ENCODE assay signal across 8 cellular contexts in the genomic region with DNA sequence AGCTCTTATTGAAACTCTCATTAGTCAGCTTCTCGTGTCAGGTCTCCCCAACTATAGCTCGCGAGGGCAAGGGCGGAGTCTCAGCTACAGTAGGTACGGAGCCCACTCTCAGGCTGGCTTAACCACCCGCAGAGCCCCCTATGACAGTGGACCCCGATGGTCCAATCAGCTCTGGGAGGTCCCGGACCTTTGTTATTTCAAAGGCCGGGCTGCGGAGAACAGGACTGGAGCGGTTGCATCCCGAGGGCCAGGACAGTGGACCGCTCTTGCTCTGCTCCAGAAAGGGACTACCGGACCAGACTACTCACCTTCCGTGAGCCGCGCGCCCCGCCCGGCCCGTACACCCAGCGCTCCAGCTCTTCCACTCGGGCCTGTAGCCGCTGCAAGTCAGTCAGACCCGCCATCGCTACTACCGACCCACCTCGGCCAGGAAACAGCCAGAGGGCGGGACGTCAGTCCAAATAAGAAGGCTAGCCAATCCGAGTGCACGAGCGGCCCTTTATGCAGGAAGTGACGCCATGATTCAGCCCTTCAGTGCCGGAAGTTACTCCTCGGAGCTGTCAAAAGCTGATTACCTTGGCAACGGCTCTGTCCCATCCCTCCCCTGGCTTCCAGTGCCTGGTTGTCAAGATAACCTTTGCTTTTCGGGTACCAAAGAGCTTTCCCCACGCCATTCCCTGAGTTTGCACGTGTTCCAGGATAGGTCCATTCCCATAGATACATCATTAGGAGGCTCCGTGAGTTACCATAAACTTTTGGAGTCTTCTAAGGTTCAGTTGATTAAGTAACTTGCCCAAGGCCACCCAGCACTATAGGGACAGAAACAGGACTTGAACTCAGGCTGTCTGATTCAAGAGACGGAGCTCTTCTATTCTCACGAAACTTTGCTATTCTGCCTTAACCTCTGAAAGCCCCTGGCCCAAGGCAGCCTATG. TPM values are rescaled to one million over a fixed set of nuclear protein-coding genes. Genes with fewer than 3 reads are reported as not detected.
DNase-seq lines count a peak whose midpoint lies in the region; ATAC-seq and TF ChIP-seq lines count a peak whose summit lies in the region.

A gene (minus strand): TSS at position 435 of the 934 bp plus-strand sequence. CDS start 31 bp downstream, at position 404.

- DNase-seq in NCI-H1105 treated with DMSO at 0.1 percent for 48 hours (lab: John Stamatoyannopoulos, UW) = peak; percentile 95
- peak; percentile 73 to 92 for DNase-seq in SW 1271 (lab: John Stamatoyannopoulos, UW)
- peak; percentile 82 for DNase-seq in activated naive CD8-positive, alpha-beta T cell treated with anti-CD3 and anti-CD28 coated beads, Interleukin-2, amount 50 U/mL, for 16 hours (ENCODE audit: low read depth, low spot score)
- peak; percentile 95 for DNase-seq in cardiac septum (ENCODE audit: low spot score)
- peak; percentile 96 for DNase-seq in pons (ENCODE audit: low spot score)
- peak; percentile 86 for DNase-seq in type B pancreatic cell (ENCODE audit: extremely low spot score, unreplicated experiment)

- TF ChIP-seq POLR2A in GM10847 (IDR thresholded peaks at IDR 0.05; ENCODE audit: extremely low read depth, insufficient read length) = peak; percentile 79

- peaks cover 25% of the 10 kb centered on the region for H3K27me3 Mint-ChIP-seq in type B pancreatic cell

- peak within 1 kb of the TSS; percentile 91 for H3K4me3 Mint-ChIP-seq in type B pancreatic cell

- no peaks in the 10 kb centered on the region for H3K9me3 Mint-ChIP-seq in type B pancreatic cell

- TF ChIP-seq CTCF in type B pancreatic cell (conservative IDR thresholded peaks at IDR 0.05) = no peak

- peak within 1 kb of the TSS; percentile 68 for H3K27ac Mint-ChIP-seq in type B pancreatic cell

- intact Hi-C loops in cardiac septum (cut with DNase I) = loop anchor here (1.0 kb wide), 1 partner anchor 8 kb away; a partner anchor contains a TSS

- H3K4me1 Mint-ChIP-seq in type B pancreatic cell (ENCODE audit: unreplicated experiment) = peaks cover 15% of the 10 kb centered on the region

- peak; percentile 98 for ATAC-seq in HG02642 (IDR thresholded peaks at IDR 0.05; ENCODE audit: poor library complexity, unreplicated experiment)

- peaks cover 8% of the 10 kb centered on the region for H3K36me3 Mint-ChIP-seq in type B pancreatic cell

RNA-seq across cellular contexts. Expression of the gene that starts here (rescaled TPM):
- total RNA-seq in cardiac septum (101 TPM), type B pancreatic cell (ENCODE audit: low replicate concordance) (81.6 and 93.4 TPM in 2 replicates)

Comparison
In these comparisons a context has a peak if more than half of its experiments do, and no peak if none do; other contexts are left out.
1. Peak in every context shown above with its lines: DNase-seq and ATAC-seq.